22 cellular contexts compared by ENCODE assay signal in genomic region chr6:134340574-134340973, GRCh38. TPM values are rescaled to one million over a fixed set of nuclear protein-coding genes. Genes with fewer than 3 reads are reported as not detected.
A peak's percentile ranks its signal among the peaks of the same experiment; 100 is the strongest.
DNase-seq lines count a peak whose midpoint lies in the region; TF ChIP-seq lines count a peak whose summit lies in the region.
"Had no signal": no experiment of that assay in that cellular context is flagged by ENCODE, and none has a peak within 500 bp of the region (broad histone marks: within the 10 kb centered on the region; RNA-seq: fewer than 3 reads in every experiment).

No MANE protein-coding gene starts in this region.

- no peaks in the 10 kb centered on the region for H3F3A ChIP-seq in GM23248 (ENCODE audit: insufficient read depth)

- H3K4me3 ChIP-seq in AG10803 (ENCODE audit: low read length) (no peak overlapping the region), GM23248 (no peak overlapping the region), fibroblast of the aortic adventitia (ENCODE audit: low read depth, low read length) (no peak overlapping the region), prostate gland (no peak overlapping the region), ovary (no peak overlapping the region)
- H3K4me3 ChIP-seq: dorsolateral prefrontal cortex, SK-N-MC, suprapubic skin had no signal

- no peaks in the 10 kb centered on the region for H4K20me1 ChIP-seq in GM23248 (ENCODE audit: insufficient read depth)

- in situ Hi-C loops in GM23248 (cut with MboI) = no loop called here

- WGBS in GM23248 (ENCODE audit: low coverage in 1 of 2, low lambda C conversion rate in 2 of 2, missing lambda C conversion rate in 2 of 2), 2 experiments = 79% methylated on average over 3 of the region's 3 CpGs
- WGBS in prostate gland = 92% methylated on average over 3 of the region's 3 CpGs
- 86 to 91% (median 91%) methylated on average over 3 of the region's 3 CpGs for WGBS in ovary, 3 donors

- H3K4me2 ChIP-seq in GM23248 (ENCODE audit: unreplicated experiment) = no peak overlapping the region

- intact Hi-C loops in prostate gland (cut with DNase I) = no loop called here
- intact Hi-C loops in ovary (cut with DNase I) = no loop called here

- H3K36me3 ChIP-seq in GM23248 (ENCODE audit: low read depth) = no peaks in the 10 kb centered on the region
- H3K36me3 ChIP-seq in prostate gland = no peaks in the 10 kb centered on the region
- H3K36me3 ChIP-seq in ovary = no peaks in the 10 kb centered on the region
- H3K36me3 ChIP-seq: suprapubic skin had no signal

- no peak for TF ChIP-seq EP300 in ovary (IDR thresholded peaks at IDR 0.05)

- H2AFZ ChIP-seq in GM23248 = no peak overlapping the region

- H3K4me1 ChIP-seq in GM23248 (ENCODE audit: insufficient read depth) (no peaks in the 10 kb centered on the region), prostate gland (replicated peaks) (no peaks in the 10 kb centered on the region), ovary (ENCODE audit: insufficient read depth) (no peaks in the 10 kb centered on the region)

- H3K27ac ChIP-seq in GM23248 = no peak overlapping the region
- H3K27ac ChIP-seq in prostate gland = no peak overlapping the region
- H3K27ac ChIP-seq in ovary = no peak overlapping the region
- H3K27ac ChIP-seq: SK-N-MC, suprapubic skin had no signal

- no peaks in the 10 kb centered on the region for H3K27me3 ChIP-seq in GM23248 (replicated peaks; ENCODE audit: insufficient read depth)
- no peaks in the 10 kb centered on the region for H3K27me3 ChIP-seq in prostate gland (replicated peaks; ENCODE audit: insufficient read depth)
- no peaks in the 10 kb centered on the region for H3K27me3 ChIP-seq in ovary
- H3K27me3 ChIP-seq: dorsolateral prefrontal cortex, suprapubic skin had no signal

- DNase-seq in AG10803 (ENCODE audit: low read depth) = peak; percentile 41
- peak; percentile 54 for DNase-seq in GM23248
- DNase-seq in SKM-1 treated with dmso at 0.1 percent for 144 hours (lab: John Stamatoyannopoulos, UW; ENCODE audit: unreplicated experiment) = peak; percentile 30
- peak; percentile 40 for DNase-seq in fibroblast of the aortic adventitia (ENCODE audit: low read depth)
- no peak for DNase-seq in SHP77 treated with DMSO at 0.1 percent for 48 hours (lab: John Stamatoyannopoulos, UW)
- DNase-seq in stimulated activated naive CD4-positive, alpha-beta T cell treated with Interleukin-2 at 50 U/mL for 16 hours (lab: John Stamatoyannopoulos, UW) = no peak
- DNase-seq in prostate gland (ENCODE audit: low spot score) = no peak
- no peak for DNase-seq in ovary
- DNase-seq: activated CD4-positive, alpha-beta T cell treated with anti-CD3 and anti-CD28 coated beads, Interleukin-2, amount 50 U/mL, for 48 hours; activated CD8-positive, alpha-beta memory T cell treated with anti-CD3 and anti-CD28 coated beads, Interleukin-2, amount 50 U/mL, for 48 hours; CD4-positive, alpha-beta memory T cell; DMS 273 treated with DMSO at 0.1 percent for 48 hours; dorsolateral prefrontal cortex; HCEC 1CT; head of caudate nucleus; NCI-H2029 treated with DMSO at 0.1 percent for 48 hours; NCI-H510A treated with DMSO at 0.1 percent for 48 hours; RPMI8226; small intestine; stimulated activated CD4-positive, alpha-beta T cell treated with anti-CD3 and anti-CD28 coated beads, Interleukin-1b, Interleukin-23, amount 100 ng/mL, for 48 hours had no signal

- no peak for TF ChIP-seq POLR2A in prostate gland (IDR thresholded peaks at IDR 0.05)
- no peak for TF ChIP-seq POLR2A in ovary (IDR thresholded peaks at IDR 0.05)

- no peaks in the 10 kb centered on the region for H3K79me2 ChIP-seq in GM23248 (ENCODE audit: insufficient read depth)

- no peak for TF ChIP-seq CTCF in AG10803 (conservative IDR thresholded peaks at IDR 0.05; ENCODE audit: low read length)
- TF ChIP-seq CTCF in fibroblast of the aortic adventitia (IDR thresholded peaks at IDR 0.05; ENCODE audit: insufficient read depth, low read length) = no peak
- TF ChIP-seq CTCF in prostate gland (IDR thresholded peaks at IDR 0.05) = no peak
- no peak for TF ChIP-seq CTCF in ovary (IDR thresholded peaks at IDR 0.05)

- H3K9me3 ChIP-seq in GM23248 (ENCODE audit: low read depth) (no peaks in the 10 kb centered on the region), prostate gland (no peaks in the 10 kb centered on the region), ovary (no peaks in the 10 kb centered on the region)
- H3K9me3 ChIP-seq: suprapubic skin had no signal

- H3K9ac ChIP-seq in GM23248 = no peak overlapping the region

- no peaks in the 10 kb centered on the region for H3K9me2 ChIP-seq in GM23248 (ENCODE audit: insufficient read depth)

RNA-seq across cellular contexts. Expression of gene SGK1, which starts 22.7 kb away (rescaled TPM):
- 208 and 228 TPM in 2 replicates for total RNA-seq in GM23248 (2014; rRNA removed; shearing (Covaris generic))
- polyA plus RNA-seq in GM23248 (2016; fragmentation: Nextera tagmentation; extraction: Ambion mirVana) (127 and 134 TPM in 2 replicates), ovary (100 to 1,000 TPM; 124 to 139 TPM)
- total RNA-seq in fibroblast of the aortic adventitia (ENCODE audit: low replicate concordance) (63.2 and 871 TPM in 2 replicates), prostate gland (100 to 1,000 TPM; 243 to 260 TPM), ovary (100 to 1,000 TPM; 145 to 610 (median 279) TPM)

Comparison
In these comparisons a context has a peak if more than half of its experiments do, and no peak if none do; other contexts are left out.
1. DNase-seq: peak in AG10803 (single experiment), GM23248 (single experiment), SKM-1 treated with dmso at 0.1 percent for 144 hours (single experiment) and fibroblast of the aortic adventitia (single experiment); none in SHP77 treated with DMSO at 0.1 percent for 48 hours (single experiment), stimulated activated naive CD4-positive, alpha-beta T cell treated with Interleukin-2 at 50 U/mL for 16 hours (single experiment), prostate gland (single experiment) and ovary (0 of 5).